ENCODE assay signal across 8 cellular contexts in the genomic region with DNA sequence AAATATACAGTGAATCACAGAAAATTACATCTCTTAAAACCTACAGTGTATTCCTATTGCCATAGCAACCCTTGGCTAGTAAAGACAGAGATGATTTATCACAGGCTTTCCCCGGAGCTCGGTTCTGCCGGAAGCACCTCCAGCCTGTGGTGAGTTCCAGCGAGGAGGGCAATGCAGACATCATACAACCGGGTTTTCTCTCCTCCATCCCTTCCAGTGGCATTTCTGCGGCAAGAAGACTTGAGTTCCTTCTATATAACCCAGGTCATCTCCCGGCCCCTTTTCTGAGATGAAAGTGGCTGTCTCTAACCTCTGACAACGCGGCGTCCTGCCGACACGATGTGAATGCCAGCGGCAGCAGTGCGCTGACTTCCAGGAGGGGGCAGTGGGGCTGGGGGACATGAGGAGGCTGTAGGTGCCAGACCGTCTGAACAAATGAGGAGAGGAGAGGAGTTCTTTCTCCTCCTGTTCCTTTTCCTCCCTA.
DNase-seq lines count a peak whose midpoint lies in the region; ATAC-seq and TF ChIP-seq lines count a peak whose summit lies in the region.

No MANE protein-coding gene starts in this region.

- peak; percentile 76 for ATAC-seq in activated naive CD8-positive, alpha-beta T cell treated with anti-CD3 and anti-CD28 coated beads, Interleukin-2, amount 10 ng/mL, durations not matched to agents 7 days and 5 days (ENCODE audit: low read depth)
- ATAC-seq in right cardiac atrium (peak in 1 of 2 donors; percentile 37), GM19328 (IDR thresholded peaks at IDR 0.05; ENCODE audit: unreplicated experiment) (no peak)

- H3K9ac ChIP-seq in SK-N-MC (ENCODE audit: insufficient read length), result no peak overlapping the region

- H3K36me3 Mint-ChIP-seq in activated naive CD8-positive, alpha-beta T cell treated with anti-CD3 and anti-CD28 coated beads, Interleukin-2, amount 10 ng/mL, durations not matched to agents 7 days and 5 days, result no peaks in the 10 kb centered on the region

- H3K27ac Mint-ChIP-seq in activated naive CD8-positive, alpha-beta T cell treated with anti-CD3 and anti-CD28 coated beads, Interleukin-2, amount 10 ng/mL, durations not matched to agents 7 days and 5 days, result peak overlapping the region; percentile 30

- POLR2A ChIA-PET in activated naive CD8-positive, alpha-beta T cell treated with anti-CD3 and anti-CD28 coated beads, Interleukin-2, amount 10 ng/mL, durations not matched to agents 7 days and 5 days (lab: Charles Lee), result interaction anchor here (0.9 to 1.2 kb wide), 2 partner anchors 113 to 241 kb away, joined by 3 to 6 read pairs; no protein-coding TSS in a partner anchor

- H3K4me1 ChIP-seq in right cardiac atrium (ENCODE audit: control insufficient read depth, insufficient read depth, low read length), result peaks cover 2% of the 10 kb centered on the region

- WGBS in right cardiac atrium, result 3% methylated on average over 15 of the region's 15 CpGs

- peaks cover 18% of the 10 kb centered on the region for H3K4me1 Mint-ChIP-seq in activated naive CD8-positive, alpha-beta T cell treated with anti-CD3 and anti-CD28 coated beads, Interleukin-2, amount 10 ng/mL, durations not matched to agents 7 days and 5 days

- intact Hi-C loops in right cardiac atrium (cut with DNase I), result no loop called here

- H3K27ac ChIP-seq in SK-N-MC (no peak overlapping the region), right cardiac atrium (ENCODE audit: low read length) (no peak overlapping the region)

- H3K4me3 ChIP-seq in AG09309 (ENCODE audit: control insufficient read depth, low read depth, low read length) (peak overlapping the region; percentile 21), SK-N-MC (peak overlapping the region; percentile 32), right cardiac atrium (ENCODE audit: low read length) (peak overlapping the region; percentile 58), skeletal muscle cell (ENCODE audit: low read depth, low read length) (peak overlapping the region; percentile 34)

- H3K9me3 Mint-ChIP-seq in activated naive CD8-positive, alpha-beta T cell treated with anti-CD3 and anti-CD28 coated beads, Interleukin-2, amount 10 ng/mL, durations not matched to agents 7 days and 5 days, result no peaks in the 10 kb centered on the region

- H3K27me3 ChIP-seq in right cardiac atrium (ENCODE audit: control insufficient read depth, insufficient read depth), result no peaks in the 10 kb centered on the region

- H3K4me3 Mint-ChIP-seq in activated naive CD8-positive, alpha-beta T cell treated with anti-CD3 and anti-CD28 coated beads, Interleukin-2, amount 10 ng/mL, durations not matched to agents 7 days and 5 days, result peak overlapping the region; percentile 77

- no peaks in the 10 kb centered on the region for H3K9me3 ChIP-seq in SK-N-MC (ENCODE audit: low read depth, low read length)
- no peaks in the 10 kb centered on the region for H3K9me3 ChIP-seq in right cardiac atrium (ENCODE audit: control insufficient read depth, low read length)

- peak; percentile 63 for TF ChIP-seq CTCF in AG09309 (IDR thresholded peaks at IDR 0.05; ENCODE audit: control insufficient read depth, insufficient read depth, low read depth, low read length, missing control alignments)

- no peaks in the 10 kb centered on the region for H3K36me3 ChIP-seq in SK-N-MC (ENCODE audit: insufficient read depth, low read length)

- peaks cover 11% of the 10 kb centered on the region for H3K27me3 Mint-ChIP-seq in activated naive CD8-positive, alpha-beta T cell treated with anti-CD3 and anti-CD28 coated beads, Interleukin-2, amount 10 ng/mL, durations not matched to agents 7 days and 5 days

- DNase-seq in AG09309 (ENCODE audit: low read depth), result peak; percentile 72
- DNase-seq in H4 (ENCODE audit: low spot score), result peak; percentile 35
- no peak for DNase-seq in SK-N-MC (ENCODE audit: low read depth, low spot score)
- DNase-seq in activated naive CD8-positive, alpha-beta T cell treated with anti-CD3 and anti-CD28 coated beads, Interleukin-2, amount 10 ng/mL, durations not matched to agents 7 days and 5 days, result peak; percentile 52
- peak in 2 of 3 donors; percentile 25 to 54 for DNase-seq in right cardiac atrium
- DNase-seq in skeletal muscle cell (ENCODE audit: low read depth), result no peak
- no peak for DNase-seq in NCI-H82 (lab: John Stamatoyannopoulos, UW)

Comparison
In these comparisons a context has a peak if more than half of its experiments do, and no peak if none do; other contexts are left out.
1. DNase-seq: peak in AG09309 (single experiment), H4 (single experiment), activated naive CD8-positive, alpha-beta T cell treated with anti-CD3 and anti-CD28 coated beads, Interleukin-2, amount 10 ng/mL, durations not matched to agents 7 days and 5 days (single experiment) and right cardiac atrium (2 of 3); none in SK-N-MC (single experiment), skeletal muscle cell (single experiment) and NCI-H82 (single experiment).
2. Peak in every context shown above with its lines, with median percentiles within 50 percentile points of each other: H3K4me3 ChIP-seq.